ENCODE assay signal across 39 cellular contexts in the genomic region with DNA sequence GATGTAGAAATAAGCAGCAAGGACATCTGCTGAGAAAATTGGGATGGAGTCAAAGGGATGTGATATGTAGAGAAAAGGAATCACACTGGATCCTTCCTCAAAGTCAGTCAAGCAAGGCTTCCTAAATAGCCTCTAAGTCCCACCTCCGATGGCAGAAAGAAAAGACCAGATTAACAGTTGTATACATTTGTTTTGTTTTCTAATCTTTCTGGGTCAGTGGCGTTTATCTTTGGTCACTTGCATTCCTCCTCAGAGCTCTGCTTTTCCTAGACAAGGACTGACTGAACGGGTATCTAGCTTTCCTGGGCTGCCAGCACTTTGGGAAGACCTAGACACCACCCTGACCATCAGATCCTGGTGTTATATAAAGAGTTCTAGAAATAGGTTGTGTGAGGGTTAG.
"Had no signal": no experiment of that assay in that cellular context is flagged by ENCODE, and none has a peak within 500 bp of the region (broad histone marks: within the 10 kb centered on the region; RNA-seq: fewer than 3 reads in every experiment).

No MANE protein-coding gene starts in this region.

- H3K27me3 Mint-ChIP-seq: activated naive CD4-positive, alpha-beta T cell treated with anti-CD3 and anti-CD28 coated beads, Interleukin-2, amount 10 ng/mL, durations not matched to agents 7 days and 5 days; activated naive CD4-positive, alpha-beta T cell treated with anti-CD3 and anti-CD28 coated beads, Interleukin-2, amount 50 U/mL, for 24 hours; activated naive CD8-positive, alpha-beta T cell; activated naive CD8-positive, alpha-beta T cell treated with anti-CD3 and anti-CD28 coated beads for 36 hours; activated naive CD8-positive, alpha-beta T cell treated with anti-CD3 and anti-CD28 coated beads, Interleukin-2, amount 10 ng/mL, durations not matched to agents 7 days and 5 days; activated naive CD8-positive, alpha-beta T cell treated with anti-CD3 and anti-CD28 coated beads, Interleukin-2, amount 50 U/mL, for 24 hours; activated T-helper 17 cell treated with anti-CD3 and anti-CD28 coated beads, Interleukin-2, amount 50 U/mL, for 72 hours; brain; central memory CD8-positive, alpha-beta T cell had no signal

- FAIRE-seq: astrocyte, bronchial epithelial cell, colon had no signal

- H3K4me3 ChIP-seq: adrenal gland, ascending aorta, body of pancreas, breast epithelium, cardiac muscle cell had no signal

- H3K4me1 Mint-ChIP-seq: activated naive CD4-positive, alpha-beta T cell treated with anti-CD3 and anti-CD28 coated beads, Interleukin-2, amount 10 ng/mL, durations not matched to agents 7 days and 5 days; activated naive CD8-positive, alpha-beta T cell treated with anti-CD3 and anti-CD28 coated beads for 36 hours; activated naive CD8-positive, alpha-beta T cell treated with anti-CD3 and anti-CD28 coated beads, Interleukin-2, amount 10 ng/mL, durations not matched to agents 7 days and 5 days; activated naive CD8-positive, alpha-beta T cell treated with anti-CD3 and anti-CD28 coated beads, Interleukin-2, amount 50 U/mL, for 24 hours; activated T-helper 17 cell treated with anti-CD3 and anti-CD28 coated beads, Interleukin-2, amount 50 U/mL, for 72 hours; brain; central memory CD8-positive, alpha-beta T cell had no signal

- H3K9me3 ChIP-seq: adrenal gland, body of pancreas had no signal

- H3K27ac ChIP-seq: adrenal gland, ascending aorta, body of pancreas, brain microvascular endothelial cell, breast epithelium, cardiac muscle cell had no signal

- DNase-seq: activated effector memory CD4-positive, alpha-beta T cell treated with anti-CD3 and anti-CD28 coated beads, Interleukin-2, amount 50 U/mL, for 16 hours; activated effector memory CD4-positive, alpha-beta T cell treated with Interleukin-2 at 50 U/mL for 16 hours; activated gamma-delta T cell; activated gamma-delta T cell treated with Interleukin-2 at 50 U/mL for 16 hours; activated naive CD4-positive, alpha-beta T cell; activated naive CD4-positive, alpha-beta T cell treated with anti-CD3 and anti-CD28 coated beads for 36 hours; activated naive CD4-positive, alpha-beta T cell treated with anti-CD3 and anti-CD28 coated beads, Interleukin-2, amount 10 ng/mL, durations not matched to agents 7 days and 5 days; activated naive CD4-positive, alpha-beta T cell treated with anti-CD3 and anti-CD28 coated beads, Interleukin-2, amount 50 U/mL, for 16 hours; activated naive CD4-positive, alpha-beta T cell treated with Interleukin-2 at 50 U/mL for 16 hours; activated naive CD8-positive, alpha-beta T cell treated with anti-CD3 and anti-CD28 coated beads for 36 hours; activated naive CD8-positive, alpha-beta T cell treated with anti-CD3 and anti-CD28 coated beads, Interleukin-2, amount 10 ng/mL, durations not matched to agents 7 days and 5 days; activated naive CD8-positive, alpha-beta T cell treated with anti-CD3 and anti-CD28 coated beads, Interleukin-2, amount 50 U/mL, for 24 hours; activated T-cell treated with anti-CD3 and anti-CD28 coated beads, Interleukin-2, amount 50 U/mL, for 4 hours; activated T-cell treated with anti-CD3 and anti-CD28 coated beads, Interleukin-2, amount 50 U/mL, for 48 hours; activated T-cell treated with anti-CD3 and anti-CD28 coated beads, Interleukin-2, amount 50 U/mL, for 72 hours; adrenal gland; amniotic stem cell; amygdala; anterior cingulate cortex; aorta; body of pancreas; caudate nucleus; central memory CD4-positive, alpha-beta T cell; cerebellar nuclear complex had no signal

- ATAC-seq: activated naive CD4-positive, alpha-beta T cell treated with anti-CD3 and anti-CD28 coated beads, Interleukin-2, amount 50 U/mL, for 72 hours; activated naive CD8-positive, alpha-beta T cell treated with anti-CD3 and anti-CD28 coated beads, Interleukin-2, amount 50 U/mL, for 24 hours; activated T-cell treated with anti-CD3 and anti-CD28 coated beads, Interleukin-2, amount 50 U/mL, for 4 hours; activated T-cell treated with anti-CD3 and anti-CD28 coated beads, Interleukin-2, amount 50 U/mL, for 72 hours; activated T-helper 17 cell treated with anti-CD3 and anti-CD28 coated beads, Interleukin-2, amount 50 U/mL, for 72 hours; body of pancreas had no signal

- H3K9me3 Mint-ChIP-seq: activated naive CD8-positive, alpha-beta T cell treated with anti-CD3 and anti-CD28 coated beads, Interleukin-2, amount 50 U/mL, for 24 hours had no signal

- H3K27me3 ChIP-seq: adrenal gland, ascending aorta, body of pancreas, brain microvascular endothelial cell, breast epithelium, cardiac muscle cell had no signal

- H3K27ac Mint-ChIP-seq: activated naive CD4-positive, alpha-beta T cell treated with anti-CD3 and anti-CD28 coated beads for 36 hours; activated naive CD4-positive, alpha-beta T cell treated with anti-CD3 and anti-CD28 coated beads, Interleukin-2, amount 10 ng/mL, durations not matched to agents 7 days and 5 days; activated naive CD4-positive, alpha-beta T cell treated with anti-CD3 and anti-CD28 coated beads, Interleukin-2, amount 50 U/mL, for 24 hours; activated naive CD4-positive, alpha-beta T cell treated with anti-CD3 and anti-CD28 coated beads, Interleukin-2, amount 50 U/mL, for 72 hours; activated naive CD8-positive, alpha-beta T cell; activated naive CD8-positive, alpha-beta T cell treated with anti-CD3 and anti-CD28 coated beads for 36 hours; activated naive CD8-positive, alpha-beta T cell treated with anti-CD3 and anti-CD28 coated beads, Interleukin-2, amount 10 ng/mL, durations not matched to agents 7 days and 5 days; activated naive CD8-positive, alpha-beta T cell treated with anti-CD3 and anti-CD28 coated beads, Interleukin-2, amount 50 U/mL, for 24 hours; activated T-helper 1 cell treated with anti-CD3 and anti-CD28 coated beads, Interleukin-12 subunit alpha, Interleukin-12 subunit beta, Interleukin-2, Interleukin-4 antibody, amounts not matched to agents 30 ng/mL and 10 ng/mL and 1 ng/mL, durations not matched to agents 14 hours and 24 hours and 36 hours; activated T-helper 17 cell treated with anti-CD3 and anti-CD28 coated beads, Interleukin-2, amount 50 U/mL, for 72 hours; activated T-helper 2 cell treated with anti-CD3 and anti-CD28 coated beads, Interferon-gamma antibody, Interleukin-2, Interleukin-4, amounts not matched to agents 10 μg/mL and 5 μg/mL and 100 μg/mL, durations not matched to agents 14 hours and 24 hours and 36 hours; brain had no signal

- H3K4me3 Mint-ChIP-seq: activated naive CD4-positive, alpha-beta T cell treated with anti-CD3 and anti-CD28 coated beads for 36 hours; activated naive CD4-positive, alpha-beta T cell treated with anti-CD3 and anti-CD28 coated beads, Interleukin-2, amount 10 ng/mL, durations not matched to agents 7 days and 5 days; activated naive CD4-positive, alpha-beta T cell treated with anti-CD3 and anti-CD28 coated beads, Interleukin-2, amount 50 U/mL, for 24 hours; activated naive CD8-positive, alpha-beta T cell; activated naive CD8-positive, alpha-beta T cell treated with anti-CD3 and anti-CD28 coated beads for 36 hours; activated naive CD8-positive, alpha-beta T cell treated with anti-CD3 and anti-CD28 coated beads, Interleukin-2, amount 10 ng/mL, durations not matched to agents 7 days and 5 days; activated naive CD8-positive, alpha-beta T cell treated with anti-CD3 and anti-CD28 coated beads, Interleukin-2, amount 50 U/mL, for 24 hours; activated T-cell treated with anti-CD3 and anti-CD28 coated beads, Interleukin-2, amount 50 U/mL, for 4 hours; activated T-cell treated with anti-CD3 and anti-CD28 coated beads, Interleukin-2, amount 50 U/mL, for 72 hours; activated T-helper 1 cell treated with anti-CD3 and anti-CD28 coated beads, Interleukin-12 subunit alpha, Interleukin-12 subunit beta, Interleukin-2, Interleukin-4 antibody, amounts not matched to agents 30 ng/mL and 10 ng/mL and 1 ng/mL, durations not matched to agents 14 hours and 24 hours and 36 hours; activated T-helper 17 cell treated with anti-CD3 and anti-CD28 coated beads, Interleukin-2, amount 50 U/mL, for 72 hours; brain; central memory CD8-positive, alpha-beta T cell had no signal

- H3K4me1 ChIP-seq: adrenal gland, ascending aorta, body of pancreas, breast epithelium had no signal
